In the genomic region with DNA sequence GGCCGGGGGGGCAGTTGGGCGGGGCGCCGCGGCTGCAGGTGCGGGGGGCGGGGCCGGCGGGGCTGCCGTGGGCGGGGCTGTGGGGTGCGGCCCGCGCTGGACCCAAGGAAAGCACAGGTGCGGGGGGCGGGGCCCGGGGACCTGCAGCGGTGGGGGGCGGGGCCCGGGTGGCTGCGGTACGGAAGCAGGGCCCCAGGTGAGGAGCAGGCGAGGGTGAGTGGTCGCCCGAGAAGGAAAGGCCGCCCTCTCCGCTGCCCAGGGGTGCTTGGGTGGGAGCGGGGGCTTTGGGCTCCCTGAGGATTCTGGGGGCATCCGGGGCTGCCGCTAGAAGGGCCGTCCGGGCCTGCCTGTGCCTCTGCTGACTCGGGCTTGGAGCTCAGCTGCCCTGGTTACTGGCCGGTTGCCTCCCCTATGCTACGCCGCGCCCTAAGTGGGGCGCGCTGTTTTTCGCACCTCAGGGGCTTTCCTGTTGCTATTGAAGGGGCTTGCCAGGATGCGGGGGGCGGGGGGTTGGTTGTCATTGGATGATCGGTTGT, we compare ENCODE assay signal across 8 cellular contexts. TPM values are rescaled to one million over a fixed set of nuclear protein-coding genes. Genes with fewer than 3 reads are reported as not detected.
A peak's percentile ranks its signal among the peaks of the same experiment; 100 is the strongest.
DNase-seq lines count a peak whose midpoint lies in the region; ATAC-seq and TF ChIP-seq lines count a peak whose summit lies in the region.

No MANE protein-coding gene starts in this region.

- no peaks in the 10 kb centered on the region for H3K36me3 Mint-ChIP-seq in CD14-positive monocyte

- H3K27ac ChIP-seq in HEK293 (ENCODE audit: extremely low read depth, low read depth, low read length) (no peak overlapping the region), Peyer's patch (peak overlapping the region; percentile 83 to 98 (median 94)), caudate nucleus (ENCODE audit: low read depth, low read length) (peak overlapping the region; percentile 36)

- H3K4me3 ChIP-seq in HEK293 (ENCODE audit: low read depth, low read length): peak overlapping the region; percentile 56
- H3K4me3 ChIP-seq in Peyer's patch: peak overlapping the region; percentile 59 to 98 (median 74)

- peaks cover 2 to 11% (median 7%) of the 10 kb centered on the region in 7 donors for H3K9me3 Mint-ChIP-seq in CD14-positive monocyte

- TF ChIP-seq CTCF in CD14-positive monocyte (IDR thresholded peaks at IDR 0.05) (no peak), HEK293 (tag by site-specific recombination; IDR thresholded peaks at IDR 0.05) (no peak), Peyer's patch (IDR thresholded peaks at IDR 0.05) (no peak)

- peaks cover 29 to 46% (median 35%) of the 10 kb centered on the region in 3 donors for H3K27me3 Mint-ChIP-seq in CD14-positive monocyte (ENCODE audit: low read depth in 3 of 3)

- H3K9me3 ChIP-seq in HEK293 (ENCODE audit: control insufficient read depth, insufficient read depth, low read depth, low read length) (no peaks in the 10 kb centered on the region), Peyer's patch (no peaks in the 10 kb centered on the region)

- POLR2A ChIA-PET in HEK293 (lab: Yijun Ruan, JAX): interaction anchor here (1.4 to 1.5 kb wide), 7 partner anchors 22 to 536 kb away, joined by 3 to 7 read pairs (median 5); a partner anchor contains a TSS

- H3K36me3 ChIP-seq in HEK293 (ENCODE audit: control insufficient read depth in 2 of 2, insufficient read depth in 1 of 2, low read length in 2 of 2) (no peaks in the 10 kb centered on the region), Peyer's patch (no peaks in the 10 kb centered on the region)

- H3K4me1 ChIP-seq in HEK293 (ENCODE audit: control insufficient read depth, insufficient read depth, low read length): no peaks in the 10 kb centered on the region; the same call in 1 of the 2 replicates
- peaks cover 1 to 36% (median 5%) of the 10 kb centered on the region in 4 donors for H3K4me1 ChIP-seq in Peyer's patch

- DNase-seq in CD14-positive monocyte (ENCODE audit: low spot score) (no peak), Peyer's patch (peak; percentile 87 to 96 (median 94)), caudate nucleus (lab: John Stamatoyannopoulos, UW) (peak in 9 of 61 donors; percentile 8 to 49 (median 34)), left lobe of liver (ENCODE audit: low spot score) (peak; percentile 55), T1000 (lab: John Stamatoyannopoulos, UW) (no peak)
- peak in 4 of 6 experiments; percentile 18 to 66 (median 38) for DNase-seq in stimulated activated naive CD4-positive, alpha-beta T cell (lab: John Stamatoyannopoulos, UW)

- H3K27ac Mint-ChIP-seq in CD14-positive monocyte: no peak overlapping the region

- TF ChIP-seq POLR2A in Peyer's patch (IDR thresholded peaks at IDR 0.05): peak; percentile 44 to 65

- no peaks in the 10 kb centered on the region for H3K27me3 ChIP-seq in Peyer's patch

- CTCF ChIA-PET in HEK293 (lab: Yijun Ruan, JAX): interaction anchor here (1.7 kb wide), 1 partner anchor 25 kb away, joined by 8 read pairs; no protein-coding TSS in a partner anchor

- H3K4me3 Mint-ChIP-seq in CD14-positive monocyte: peak overlapping the region; percentile 54 to 85

- ATAC-seq in left lobe of liver: peak; percentile 12
- no peak for ATAC-seq in HG03139 (IDR thresholded peaks at IDR 0.05; ENCODE audit: unreplicated experiment)

- intact Hi-C loops in CD14-positive monocyte (cut with micrococcal nuclease): loop anchor here in 1 of 2 donors (5.0 kb wide), 1 partner anchor 53 kb away; a partner anchor contains a TSS

- peaks cover 11% of the 10 kb centered on the region for H3K4me1 Mint-ChIP-seq in CD14-positive monocyte

TF ChIP-seq in HEK293, 187 proteins besides CTCF, POLR2A, EP300 and RAD21:
- TF ChIP-seq ZNF146 (tag by site-specific recombination; IDR thresholded peaks at IDR 0.05) (no peak), KLF9 (tag by site-specific recombination; IDR thresholded peaks at IDR 0.05; ENCODE audit: low read depth) (peak; percentile 61; the same call in 1 of the 2 replicates), ZNF76 (tag by site-specific recombination; IDR thresholded peaks at IDR 0.05; ENCODE audit: borderline replicate concordance, low read depth) (peak; percentile 33; the same call in 1 of the 2 replicates), ZNF335 (tag by site-specific recombination; conservative IDR thresholded peaks at IDR 0.05) (peak; percentile 87), SP2 (tag by site-specific recombination; IDR thresholded peaks at IDR 0.05) (peak; percentile 20; the same call in 1 of the 2 replicates), ZBTB21 (tag by site-specific recombination; IDR thresholded peaks at IDR 0.05) (no peak)
- TF ChIP-seq, protein P1, sequence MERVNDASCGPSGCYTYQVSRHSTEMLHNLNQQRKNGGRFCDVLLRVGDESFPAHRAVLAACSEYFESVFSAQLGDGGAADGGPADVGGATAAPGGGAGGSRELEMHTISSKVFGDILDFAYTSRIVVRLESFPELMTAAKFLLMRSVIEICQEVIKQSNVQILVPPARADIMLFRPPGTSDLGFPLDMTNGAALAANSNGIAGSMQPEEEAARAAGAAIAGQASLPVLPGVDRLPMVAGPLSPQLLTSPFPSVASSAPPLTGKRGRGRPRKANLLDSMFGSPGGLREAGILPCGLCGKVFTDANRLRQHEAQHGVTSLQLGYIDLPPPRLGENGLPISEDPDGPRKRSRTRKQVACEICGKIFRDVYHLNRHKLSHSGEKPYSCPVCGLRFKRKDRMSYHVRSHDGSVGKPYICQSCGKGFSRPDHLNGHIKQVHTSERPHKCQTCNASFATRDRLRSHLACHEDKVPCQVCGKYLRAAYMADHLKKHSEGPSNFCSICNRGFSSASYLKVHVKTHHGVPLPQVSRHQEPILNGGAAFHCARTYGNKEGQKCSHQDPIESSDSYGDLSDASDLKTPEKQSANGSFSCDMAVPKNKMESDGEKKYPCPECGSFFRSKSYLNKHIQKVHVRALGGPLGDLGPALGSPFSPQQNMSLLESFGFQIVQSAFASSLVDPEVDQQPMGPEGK (tag by site-specific recombination; IDR thresholded peaks at IDR 0.05): peak; percentile 20; the same call in 1 of the 2 replicates
- TF ChIP-seq, protein P2, sequence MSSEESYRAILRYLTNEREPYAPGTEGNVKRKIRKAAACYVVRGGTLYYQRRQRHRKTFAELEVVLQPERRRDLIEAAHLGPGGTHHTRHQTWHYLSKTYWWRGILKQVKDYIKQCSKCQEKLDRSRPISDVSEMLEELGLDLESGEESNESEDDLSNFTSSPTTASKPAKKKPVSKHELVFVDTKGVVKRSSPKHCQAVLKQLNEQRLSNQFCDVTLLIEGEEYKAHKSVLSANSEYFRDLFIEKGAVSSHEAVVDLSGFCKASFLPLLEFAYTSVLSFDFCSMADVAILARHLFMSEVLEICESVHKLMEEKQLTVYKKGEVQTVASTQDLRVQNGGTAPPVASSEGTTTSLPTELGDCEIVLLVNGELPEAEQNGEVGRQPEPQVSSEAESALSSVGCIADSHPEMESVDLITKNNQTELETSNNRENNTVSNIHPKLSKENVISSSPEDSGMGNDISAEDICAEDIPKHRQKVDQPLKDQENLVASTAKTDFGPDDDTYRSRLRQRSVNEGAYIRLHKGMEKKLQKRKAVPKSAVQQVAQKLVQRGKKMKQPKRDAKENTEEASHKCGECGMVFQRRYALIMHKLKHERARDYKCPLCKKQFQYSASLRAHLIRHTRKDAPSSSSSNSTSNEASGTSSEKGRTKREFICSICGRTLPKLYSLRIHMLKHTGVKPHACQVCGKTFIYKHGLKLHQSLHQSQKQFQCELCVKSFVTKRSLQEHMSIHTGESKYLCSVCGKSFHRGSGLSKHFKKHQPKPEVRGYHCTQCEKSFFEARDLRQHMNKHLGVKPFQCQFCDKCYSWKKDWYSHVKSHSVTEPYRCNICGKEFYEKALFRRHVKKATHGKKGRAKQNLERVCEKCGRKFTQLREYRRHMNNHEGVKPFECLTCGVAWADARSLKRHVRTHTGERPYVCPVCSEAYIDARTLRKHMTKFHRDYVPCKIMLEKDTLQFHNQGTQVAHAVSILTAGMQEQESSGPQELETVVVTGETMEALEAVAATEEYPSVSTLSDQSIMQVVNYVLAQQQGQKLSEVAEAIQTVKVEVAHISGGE (tag by site-specific recombination; conservative IDR thresholded peaks at IDR 0.05; ENCODE audit: low read depth): no peak
- TF ChIP-seq, protein P3, sequence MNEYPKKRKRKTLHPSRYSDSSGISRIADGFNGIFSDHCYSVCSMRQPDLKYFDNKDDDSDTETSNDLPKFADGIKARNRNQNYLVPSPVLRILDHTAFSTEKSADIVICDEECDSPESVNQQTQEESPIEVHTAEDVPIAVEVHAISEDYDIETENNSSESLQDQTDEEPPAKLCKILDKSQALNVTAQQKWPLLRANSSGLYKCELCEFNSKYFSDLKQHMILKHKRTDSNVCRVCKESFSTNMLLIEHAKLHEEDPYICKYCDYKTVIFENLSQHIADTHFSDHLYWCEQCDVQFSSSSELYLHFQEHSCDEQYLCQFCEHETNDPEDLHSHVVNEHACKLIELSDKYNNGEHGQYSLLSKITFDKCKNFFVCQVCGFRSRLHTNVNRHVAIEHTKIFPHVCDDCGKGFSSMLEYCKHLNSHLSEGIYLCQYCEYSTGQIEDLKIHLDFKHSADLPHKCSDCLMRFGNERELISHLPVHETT (tag by site-specific recombination; IDR thresholded peaks at IDR 0.05): no peak

RNA-seq across cellular contexts. Expression of a gene that starts 0.8 kb away (rescaled TPM):
- 1 to 10 TPM in 1 of 2 donors, under 1 TPM in 1; 0.60 to 1.3 TPM for polyA plus RNA-seq in CD14-positive monocyte
- total RNA-seq in Peyer's patch (100 to 1,000 TPM in 3 of 4 donors, 10 to 100 TPM in 1; 38.8 to 158 (median 141) TPM), left lobe of liver (3.2 TPM)

RNA-seq across cellular contexts. Expression of a gene that starts 54.9 kb away (rescaled TPM):
- 1 to 10 TPM; 3.2 to 3.6 TPM for polyA plus RNA-seq in CD14-positive monocyte
- 10 to 100 TPM in 3 of 4 donors, 1 to 10 TPM in 1; 7.4 to 12.3 (median 10.6) TPM for total RNA-seq in Peyer's patch
- total RNA-seq in left lobe of liver: 2.7 TPM

Comparison
In these comparisons a context has a peak if more than half of its experiments do, and no peak if none do; other contexts are left out.
1. DNase-seq: peak in Peyer's patch (3 of 3), left lobe of liver (single experiment) and stimulated activated naive CD4-positive, alpha-beta T cell (4 of 6); none in CD14-positive monocyte (single experiment) and T1000 (single experiment).